ENCODE assay signal across 1 cellular context in genomic region chr16:81315271-81316175, GRCh38.
TF ChIP-seq lines count a peak whose summit lies in the region.

No MANE protein-coding gene starts in this region.

TF ChIP-seq in HepG2, 621 proteins besides CTCF, POLR2A, EP300 and RAD21 (continued from another document and continues in another):
- no peak for TF ChIP-seq ZNF609 (CRISPR knock-in tag; IDR thresholded peaks at IDR 0.05; ENCODE audit: borderline replicate concordance)
- TF ChIP-seq ZBTB14 (CRISPR knock-in tag; IDR thresholded peaks at IDR 0.05) = no peak
- no peak for TF ChIP-seq IRF1 (CRISPR knock-in tag; IDR thresholded peaks at IDR 0.05; ENCODE audit: low read depth)
- TF ChIP-seq STAT5B (CRISPR knock-in tag; IDR thresholded peaks at IDR 0.05) = no peak
- no peak for TF ChIP-seq ZBTB38 (CRISPR knock-in tag; IDR thresholded peaks at IDR 0.05)
- TF ChIP-seq ZNF574 (CRISPR knock-in tag; IDR thresholded peaks at IDR 0.05) = 0 out of 2 replicates have a peak, but pooled peaks have one; percentile 35
- no peak for TF ChIP-seq GATAD2A (CRISPR knock-in tag; IDR thresholded peaks at IDR 0.05)
- TF ChIP-seq CSRNP2 (CRISPR knock-in tag; conservative IDR thresholded peaks at IDR 0.05; ENCODE audit: low read depth) = no peak
- peak; percentile 46; the same call in 1 of the 2 replicates for TF ChIP-seq ZNF891 (CRISPR knock-in tag; IDR thresholded peaks at IDR 0.05)
- peak; percentile 66; the same call in 1 of the 2 replicates for TF ChIP-seq UBTF (CRISPR knock-in tag; IDR thresholded peaks at IDR 0.05)
- peak; percentile 16; the same call in 1 of the 2 replicates for TF ChIP-seq PHF21A (CRISPR knock-in tag; IDR thresholded peaks at IDR 0.05)
- TF ChIP-seq MTF1 (CRISPR knock-in tag; IDR thresholded peaks at IDR 0.05) = 0 out of 2 replicates have a peak, but pooled peaks have one; percentile 30
- no peak for TF ChIP-seq ZNF615 (CRISPR knock-in tag; IDR thresholded peaks at IDR 0.05; ENCODE audit: borderline replicate concordance)
- TF ChIP-seq ZFP82 (CRISPR knock-in tag; IDR thresholded peaks at IDR 0.05; ENCODE audit: borderline replicate concordance) = no peak
- no peak for TF ChIP-seq MNT (IDR thresholded peaks at IDR 0.05)
- peak; percentile 26; the same call in 1 of the 2 replicates for TF ChIP-seq ZNF563 (CRISPR knock-in tag; IDR thresholded peaks at IDR 0.05)
- TF ChIP-seq PLSCR1 (CRISPR knock-in tag; IDR thresholded peaks at IDR 0.05; ENCODE audit: borderline replicate concordance) = no peak
- TF ChIP-seq ZNF883 (CRISPR knock-in tag; IDR thresholded peaks at IDR 0.05; ENCODE audit: not compliant biosample characterization) = peak; percentile 15
- TF ChIP-seq ZNF777 (CRISPR knock-in tag; IDR thresholded peaks at IDR 0.05) = peak; percentile 12
- TF ChIP-seq ZNF143 (CRISPR knock-in tag; IDR thresholded peaks at IDR 0.05) = no peak
- peak; percentile 31; the same call in 1 of the 2 replicates for TF ChIP-seq ZNF770 (CRISPR knock-in tag; IDR thresholded peaks at IDR 0.05)
- no peak for TF ChIP-seq ZNF772 (CRISPR knock-in tag; IDR thresholded peaks at IDR 0.05)
- TF ChIP-seq HOXA9 (CRISPR knock-in tag; IDR thresholded peaks at IDR 0.05; ENCODE audit: borderline replicate concordance) = 0 out of 2 replicates have a peak, but pooled peaks have one; percentile 50
- TF ChIP-seq RARA (CRISPR knock-in tag; IDR thresholded peaks at IDR 0.05) = no peak
- TF ChIP-seq TSC22D2 (CRISPR knock-in tag; IDR thresholded peaks at IDR 0.05; ENCODE audit: borderline replicate concordance) = 0 out of 2 replicates have a peak, but pooled peaks have one; percentile 42
- no peak for TF ChIP-seq ZNF644 (CRISPR knock-in tag; IDR thresholded peaks at IDR 0.05; ENCODE audit: low read depth)
- no peak for TF ChIP-seq LBX2 (CRISPR knock-in tag; IDR thresholded peaks at IDR 0.05; ENCODE audit: borderline replicate concordance)
- TF ChIP-seq FIP1L1 (IDR thresholded peaks at IDR 0.05; ENCODE audit: borderline replicate concordance, insufficient read depth, low read depth, low read length) = no peak
- no peak for TF ChIP-seq MIXL1 (CRISPR knock-in tag; IDR thresholded peaks at IDR 0.05)
- TF ChIP-seq FOXO4 (CRISPR knock-in tag; conservative IDR thresholded peaks at IDR 0.05) = 0 out of 2 replicates have a peak, but pooled peaks have one; percentile 73
- TF ChIP-seq KMT2A (CRISPR knock-in tag; IDR thresholded peaks at IDR 0.05) = peak; percentile 56; the same call in 1 of the 2 replicates
- peak; percentile 1; the same call in 1 of the 2 replicates for TF ChIP-seq SIN3A (IDR thresholded peaks at IDR 0.05; ENCODE audit: borderline replicate concordance, low read depth, low read length)
